In the genomic region with DNA sequence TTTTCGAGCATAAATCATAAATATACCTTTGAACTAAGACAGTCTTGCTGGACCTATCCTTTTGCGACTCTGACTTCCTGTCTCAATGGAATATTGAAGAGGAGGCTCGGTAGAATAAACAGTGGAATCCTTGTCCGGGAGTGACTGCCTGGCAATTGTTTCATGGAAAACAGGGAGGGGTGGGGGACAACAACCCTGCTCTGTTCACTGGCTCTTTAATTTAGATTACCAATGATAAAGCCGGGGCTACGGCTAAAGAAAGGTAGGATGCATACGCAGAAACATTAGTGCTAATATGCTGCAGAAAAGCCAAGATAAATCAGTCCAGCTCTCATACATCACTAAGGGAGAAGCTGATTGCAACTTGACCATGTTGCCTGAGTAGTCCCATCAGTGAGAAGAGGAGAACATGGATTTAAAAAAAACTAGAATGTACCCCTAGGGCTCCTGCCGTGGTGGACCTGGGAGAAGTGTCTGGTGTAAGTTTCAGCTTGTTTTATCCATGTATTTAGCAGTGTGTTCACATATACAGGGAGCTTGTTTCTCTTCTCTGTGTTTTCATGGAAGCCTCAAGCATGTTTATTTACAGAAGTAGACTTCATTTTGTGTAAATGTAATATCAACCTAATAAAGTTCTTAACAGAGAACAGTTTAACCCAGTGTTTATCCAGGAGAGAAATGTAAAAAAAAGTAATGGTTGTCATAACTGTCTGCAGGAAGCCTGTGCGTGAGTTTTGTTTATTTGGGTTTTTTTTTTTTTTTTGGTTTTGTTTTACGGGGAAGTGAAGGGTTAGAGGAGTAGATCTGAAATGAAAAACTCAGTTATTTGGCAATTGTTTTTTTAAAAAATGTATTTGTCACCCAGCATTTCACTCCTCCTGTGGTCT, we compare ENCODE assay signal across 13 cellular contexts.
DNase-seq lines count a peak whose midpoint lies in the region; ATAC-seq, FAIRE-seq and TF ChIP-seq lines count a peak whose summit lies in the region.
"Had no signal": no experiment of that assay in that cellular context is flagged by ENCODE, and none has a peak within 500 bp of the region (broad histone marks: within the 10 kb centered on the region; RNA-seq: fewer than 3 reads in every experiment).

No MANE protein-coding gene starts in this region.

- no peak for DNase-seq in heart right ventricle
- no peak for DNase-seq in cardiac septum (ENCODE audit: low spot score)
- peak; percentile 50 for DNase-seq in SW480 (ENCODE audit: low spot score)
- DNase-seq in inferior parietal cortex (ENCODE audit: extremely low spot score): peak; percentile 26
- peak; percentile 30 for DNase-seq in urothelium cell line (ENCODE audit: low spot score)
- DNase-seq in UCSD-AML1 (lab: John Stamatoyannopoulos, UW; ENCODE audit: unreplicated experiment): no peak
- no peak for DNase-seq in SKM-1 (lab: John Stamatoyannopoulos, UW; ENCODE audit: unreplicated experiment)
- DNase-seq in DMS 273 (lab: John Stamatoyannopoulos, UW; ENCODE audit: unreplicated experiment): no peak
- DNase-seq: activated B cell treated with CpG ODN at 0.5 μM for 24 hours, cortex of kidney, Karpas-422 had no signal

- H3K9me3 ChIP-seq in heart right ventricle: peaks cover 0 to 5% (median 0%) of the 10 kb centered on the region in 11 donors
- H3K9me3 ChIP-seq: neutrophil had no signal

- WGBS in heart right ventricle, 2 donors: 24 to 34% methylated on average over 10 of the region's 10 CpGs

- FAIRE-seq in urothelium cell line (lab: Jason Lieb, UNC): no peak
- FAIRE-seq: G401.6 had no signal

- peak overlapping the region in 6 of 10 donors; percentile 20 to 65 (median 51) for H3K27ac ChIP-seq in heart right ventricle
- H3K27ac ChIP-seq: neutrophil had no signal

- no peaks in the 10 kb centered on the region for H3K36me3 ChIP-seq in heart right ventricle
- H3K36me3 ChIP-seq: neutrophil had no signal

- no peak for TF ChIP-seq CTCF in heart right ventricle (IDR thresholded peaks at IDR 0.05)

- H3K4me1 ChIP-seq in heart right ventricle: peaks cover 6 to 64% (median 44%) of the 10 kb centered on the region in 9 donors

- H3K4me3 ChIP-seq in heart right ventricle: peak overlapping the region in 6 of 10 donors; percentile 15 to 39 (median 23)

- peak in 4 of 8 donors; percentile 33 to 61 (median 48) for ATAC-seq in heart right ventricle

- intact Hi-C loops in heart right ventricle (cut with DNase I): loop anchor here in 6 of 10 donors (5.0 kb wide), 5 partner anchors 38 to 77 kb away; no protein-coding TSS in a partner anchor
- intact Hi-C loops in cardiac septum (cut with DNase I): loop anchor here (5.0 kb wide), 1 partner anchor 162 kb away; no protein-coding TSS in a partner anchor

- H3K27me3 ChIP-seq in heart right ventricle: no peaks in the 10 kb centered on the region

Comparison
In these comparisons a context has a peak if more than half of its experiments do, and no peak if none do; other contexts are left out.
1. DNase-seq: peak in SW480 (single experiment), inferior parietal cortex (single experiment) and urothelium cell line (single experiment); none in heart right ventricle (0 of 2), cardiac septum (single experiment), UCSD-AML1 (single experiment), SKM-1 (single experiment) and DMS 273 (single experiment).